1 cellular context compared by ENCODE assay signal in the genomic region with DNA sequence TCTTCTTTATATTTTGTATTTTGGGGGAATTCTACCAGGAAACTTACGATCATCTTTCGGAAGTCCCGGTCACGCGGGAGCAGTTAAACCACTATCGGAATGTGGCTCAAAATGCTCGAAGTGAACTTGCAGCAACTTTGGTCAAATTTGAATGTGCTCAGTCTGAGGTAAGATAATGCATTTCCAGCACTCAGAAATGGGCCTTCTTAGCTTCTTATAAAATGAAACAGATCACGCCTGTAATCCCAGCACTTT.
TF ChIP-seq lines count a peak whose summit lies in the region.

No MANE protein-coding gene starts in this region.

TF ChIP-seq in GM23338, 12 proteins besides CTCF, POLR2A, EP300 and RAD21:
- TF ChIP-seq, protein P1, sequence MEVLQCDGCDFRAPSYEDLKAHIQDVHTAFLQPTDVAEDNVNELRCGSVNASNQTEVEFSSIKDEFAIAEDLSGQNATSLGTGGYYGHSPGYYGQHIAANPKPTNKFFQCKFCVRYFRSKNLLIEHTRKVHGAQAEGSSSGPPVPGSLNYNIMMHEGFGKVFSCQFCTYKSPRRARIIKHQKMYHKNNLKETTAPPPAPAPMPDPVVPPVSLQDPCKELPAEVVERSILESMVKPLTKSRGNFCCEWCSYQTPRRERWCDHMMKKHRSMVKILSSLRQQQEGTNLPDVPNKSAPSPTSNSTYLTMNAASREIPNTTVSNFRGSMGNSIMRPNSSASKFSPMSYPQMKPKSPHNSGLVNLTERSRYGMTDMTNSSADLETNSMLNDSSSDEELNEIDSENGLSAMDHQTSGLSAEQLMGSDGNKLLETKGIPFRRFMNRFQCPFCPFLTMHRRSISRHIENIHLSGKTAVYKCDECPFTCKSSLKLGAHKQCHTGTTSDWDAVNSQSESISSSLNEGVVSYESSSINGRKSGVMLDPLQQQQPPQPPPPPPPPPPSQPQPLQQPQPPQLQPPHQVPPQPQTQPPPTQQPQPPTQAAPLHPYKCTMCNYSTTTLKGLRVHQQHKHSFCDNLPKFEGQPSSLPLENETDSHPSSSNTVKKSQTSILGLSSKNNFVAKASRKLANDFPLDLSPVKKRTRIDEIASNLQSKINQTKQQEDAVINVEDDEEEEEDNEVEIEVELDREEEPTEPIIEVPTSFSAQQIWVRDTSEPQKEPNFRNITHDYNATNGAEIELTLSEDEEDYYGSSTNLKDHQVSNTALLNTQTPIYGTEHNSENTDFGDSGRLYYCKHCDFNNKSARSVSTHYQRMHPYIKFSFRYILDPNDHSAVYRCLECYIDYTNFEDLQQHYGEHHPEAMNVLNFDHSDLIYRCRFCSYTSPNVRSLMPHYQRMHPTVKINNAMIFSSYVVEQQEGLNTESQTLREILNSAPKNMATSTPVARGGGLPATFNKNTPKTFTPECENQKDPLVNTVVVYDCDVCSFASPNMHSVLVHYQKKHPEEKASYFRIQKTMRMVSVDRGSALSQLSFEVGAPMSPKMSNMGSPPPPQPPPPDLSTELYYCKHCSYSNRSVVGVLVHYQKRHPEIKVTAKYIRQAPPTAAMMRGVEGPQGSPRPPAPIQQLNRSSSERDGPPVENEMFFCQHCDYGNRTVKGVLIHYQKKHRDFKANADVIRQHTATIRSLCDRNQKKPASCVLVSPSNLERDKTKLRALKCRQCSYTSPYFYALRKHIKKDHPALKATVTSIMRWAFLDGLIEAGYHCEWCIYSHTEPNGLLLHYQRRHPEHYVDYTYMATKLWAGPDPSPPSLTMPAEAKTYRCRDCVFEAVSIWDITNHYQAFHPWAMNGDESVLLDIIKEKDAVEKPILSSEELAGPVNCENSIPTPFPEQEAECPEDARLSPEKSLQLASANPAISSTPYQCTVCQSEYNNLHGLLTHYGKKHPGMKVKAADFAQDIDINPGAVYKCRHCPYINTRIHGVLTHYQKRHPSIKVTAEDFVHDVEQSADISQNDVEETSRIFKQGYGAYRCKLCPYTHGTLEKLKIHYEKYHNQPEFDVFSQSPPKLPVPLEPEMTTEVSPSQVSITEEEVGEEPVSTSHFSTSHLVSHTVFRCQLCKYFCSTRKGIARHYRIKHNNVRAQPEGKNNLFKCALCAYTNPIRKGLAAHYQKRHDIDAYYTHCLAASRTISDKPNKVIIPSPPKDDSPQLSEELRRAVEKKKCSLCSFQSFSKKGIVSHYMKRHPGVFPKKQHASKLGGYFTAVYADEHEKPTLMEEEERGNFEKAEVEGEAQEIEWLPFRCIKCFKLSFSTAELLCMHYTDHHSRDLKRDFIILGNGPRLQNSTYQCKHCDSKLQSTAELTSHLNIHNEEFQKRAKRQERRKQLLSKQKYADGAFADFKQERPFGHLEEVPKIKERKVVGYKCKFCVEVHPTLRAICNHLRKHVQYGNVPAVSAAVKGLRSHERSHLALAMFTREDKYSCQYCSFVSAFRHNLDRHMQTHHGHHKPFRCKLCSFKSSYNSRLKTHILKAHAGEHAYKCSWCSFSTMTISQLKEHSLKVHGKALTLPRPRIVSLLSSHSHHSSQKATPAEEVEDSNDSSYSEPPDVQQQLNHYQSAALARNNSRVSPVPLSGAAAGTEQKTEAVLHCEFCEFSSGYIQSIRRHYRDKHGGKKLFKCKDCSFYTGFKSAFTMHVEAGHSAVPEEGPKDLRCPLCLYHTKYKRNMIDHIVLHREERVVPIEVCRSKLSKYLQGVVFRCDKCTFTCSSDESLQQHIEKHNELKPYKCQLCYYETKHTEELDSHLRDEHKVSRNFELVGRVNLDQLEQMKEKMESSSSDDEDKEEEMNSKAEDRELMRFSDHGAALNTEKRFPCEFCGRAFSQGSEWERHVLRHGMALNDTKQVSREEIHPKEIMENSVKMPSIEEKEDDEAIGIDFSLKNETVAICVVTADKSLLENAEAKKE (CRISPR knock-in tag; IDR thresholded peaks at IDR 0.05) = no peak
- TF ChIP-seq POLR2AphosphoS5 (IDR thresholded peaks at IDR 0.05; ENCODE audit: low read depth) (no peak), EZH2 (IDR thresholded peaks at IDR 0.05; ENCODE audit: low read depth, unreplicated experiment) (no peak), ZNF331 (CRISPR knock-in tag; IDR thresholded peaks at IDR 0.05; ENCODE audit: low read depth) (no peak), JUNB (IDR thresholded peaks at IDR 0.05; ENCODE audit: unreplicated experiment) (no peak), STAT1 (IDR thresholded peaks at IDR 0.05; ENCODE audit: unreplicated experiment) (no peak), CREB1 (CRISPR knock-in tag; IDR thresholded peaks at IDR 0.05; ENCODE audit: low read depth) (no peak), EZH2phosphoT487 (IDR thresholded peaks at IDR 0.05; ENCODE audit: unreplicated experiment) (no peak), ZNF114 (CRISPR knock-in tag; IDR thresholded peaks at IDR 0.05) (no peak), NANOG (IDR thresholded peaks at IDR 0.05; ENCODE audit: borderline replicate concordance) (no peak)
- TF ChIP-seq, protein P2, sequence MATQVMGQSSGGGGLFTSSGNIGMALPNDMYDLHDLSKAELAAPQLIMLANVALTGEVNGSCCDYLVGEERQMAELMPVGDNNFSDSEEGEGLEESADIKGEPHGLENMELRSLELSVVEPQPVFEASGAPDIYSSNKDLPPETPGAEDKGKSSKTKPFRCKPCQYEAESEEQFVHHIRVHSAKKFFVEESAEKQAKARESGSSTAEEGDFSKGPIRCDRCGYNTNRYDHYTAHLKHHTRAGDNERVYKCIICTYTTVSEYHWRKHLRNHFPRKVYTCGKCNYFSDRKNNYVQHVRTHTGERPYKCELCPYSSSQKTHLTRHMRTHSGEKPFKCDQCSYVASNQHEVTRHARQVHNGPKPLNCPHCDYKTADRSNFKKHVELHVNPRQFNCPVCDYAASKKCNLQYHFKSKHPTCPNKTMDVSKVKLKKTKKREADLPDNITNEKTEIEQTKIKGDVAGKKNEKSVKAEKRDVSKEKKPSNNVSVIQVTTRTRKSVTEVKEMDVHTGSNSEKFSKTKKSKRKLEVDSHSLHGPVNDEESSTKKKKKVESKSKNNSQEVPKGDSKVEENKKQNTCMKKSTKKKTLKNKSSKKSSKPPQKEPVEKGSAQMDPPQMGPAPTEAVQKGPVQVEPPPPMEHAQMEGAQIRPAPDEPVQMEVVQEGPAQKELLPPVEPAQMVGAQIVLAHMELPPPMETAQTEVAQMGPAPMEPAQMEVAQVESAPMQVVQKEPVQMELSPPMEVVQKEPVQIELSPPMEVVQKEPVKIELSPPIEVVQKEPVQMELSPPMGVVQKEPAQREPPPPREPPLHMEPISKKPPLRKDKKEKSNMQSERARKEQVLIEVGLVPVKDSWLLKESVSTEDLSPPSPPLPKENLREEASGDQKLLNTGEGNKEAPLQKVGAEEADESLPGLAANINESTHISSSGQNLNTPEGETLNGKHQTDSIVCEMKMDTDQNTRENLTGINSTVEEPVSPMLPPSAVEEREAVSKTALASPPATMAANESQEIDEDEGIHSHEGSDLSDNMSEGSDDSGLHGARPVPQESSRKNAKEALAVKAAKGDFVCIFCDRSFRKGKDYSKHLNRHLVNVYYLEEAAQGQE (IDR thresholded peaks at IDR 0.05; ENCODE audit: unreplicated experiment) = no peak
- TF ChIP-seq, protein P3, sequence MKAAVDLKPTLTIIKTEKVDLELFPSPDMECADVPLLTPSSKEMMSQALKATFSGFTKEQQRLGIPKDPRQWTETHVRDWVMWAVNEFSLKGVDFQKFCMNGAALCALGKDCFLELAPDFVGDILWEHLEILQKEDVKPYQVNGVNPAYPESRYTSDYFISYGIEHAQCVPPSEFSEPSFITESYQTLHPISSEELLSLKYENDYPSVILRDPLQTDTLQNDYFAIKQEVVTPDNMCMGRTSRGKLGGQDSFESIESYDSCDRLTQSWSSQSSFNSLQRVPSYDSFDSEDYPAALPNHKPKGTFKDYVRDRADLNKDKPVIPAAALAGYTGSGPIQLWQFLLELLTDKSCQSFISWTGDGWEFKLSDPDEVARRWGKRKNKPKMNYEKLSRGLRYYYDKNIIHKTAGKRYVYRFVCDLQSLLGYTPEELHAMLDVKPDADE (IDR thresholded peaks at IDR 0.05) = no peak
